In the genomic region with DNA sequence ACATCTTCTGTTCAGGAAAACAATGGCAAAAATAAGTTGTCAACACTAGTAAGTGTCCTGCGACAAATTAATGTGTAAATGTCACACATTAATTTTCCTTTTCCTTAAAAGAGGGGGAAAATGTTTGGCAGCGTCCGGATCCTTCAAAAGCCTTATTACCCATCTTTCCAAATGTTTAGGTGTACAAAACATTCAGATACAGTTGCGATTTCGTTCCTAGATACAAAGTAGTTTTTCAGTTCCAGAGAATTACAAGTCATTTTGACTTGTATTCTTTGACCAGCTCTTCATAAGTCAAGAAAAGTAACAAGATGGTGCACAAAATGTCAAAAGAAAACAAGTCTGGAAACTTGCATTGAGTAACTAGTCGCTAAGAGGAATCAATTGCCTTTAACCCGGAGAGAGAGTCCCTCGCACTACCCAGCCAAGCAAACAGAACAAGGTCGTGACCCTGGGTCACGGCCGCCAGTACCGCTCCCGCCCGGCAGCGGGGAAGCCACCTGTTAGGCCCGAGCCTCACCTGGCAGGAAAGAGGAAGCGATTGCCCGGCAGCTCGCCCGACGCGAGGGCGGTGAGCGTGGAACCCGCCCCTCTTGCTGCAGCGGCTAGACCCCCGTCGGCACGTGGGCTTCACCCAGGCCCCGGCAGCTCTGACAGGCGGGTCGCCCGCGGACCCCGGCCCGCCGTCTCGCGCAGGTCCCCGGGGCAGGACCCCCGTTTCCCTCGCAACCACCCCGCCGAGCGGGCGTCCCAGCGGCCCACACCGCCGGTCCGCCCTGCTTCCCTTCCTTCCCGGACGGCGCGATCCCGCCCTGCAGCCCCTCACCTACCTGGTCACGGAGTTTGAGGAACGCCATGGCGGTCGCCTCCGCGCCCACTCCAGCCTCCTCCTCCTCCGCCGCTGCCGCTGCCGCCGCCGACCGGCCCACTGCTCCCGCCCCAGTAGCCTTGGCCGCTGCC, we compare ENCODE assay signal across 8 cellular contexts.
DNase-seq lines count a peak whose midpoint lies in the region; ATAC-seq, FAIRE-seq and TF ChIP-seq lines count a peak whose summit lies in the region.

No MANE protein-coding gene starts in this region.

- peaks cover 46% of the 10 kb centered on the region for H3K79me2 ChIP-seq in GM12878 (ENCODE audit: control insufficient read depth, insufficient read depth, low read length)

- CTCF ChIA-PET in GM12878 (lab: Yijun Ruan, JAX): interaction anchor here (1.0 kb wide), 1 partner anchor 43 kb away, joined by 3 read pairs; no protein-coding TSS in a partner anchor

- 4% methylated on average over 66 of the region's 70 CpGs for WGBS in GM12878 (ENCODE audit: insufficient coverage, insufficient replicate concordance, low lambda C conversion rate, missing lambda C conversion rate)

- H3K27ac Mint-ChIP-seq in T-helper 1 cell treated with Interleukin-12 subunit alpha and Interleukin-12 subunit beta and Interleukin-4 antibody, amounts not matched to agents 30 μg/mL and 1 μg/mL, for 36 hours: peak overlapping the region; percentile 90

- no peaks in the 10 kb centered on the region for H4K20me1 ChIP-seq in GM12878 (ENCODE audit: control insufficient read depth, insufficient read depth)

- no peaks in the 10 kb centered on the region; the same call in 1 of the 3 replicates for H3K9me3 ChIP-seq in GM12878 (replicated peaks; ENCODE audit: control insufficient read depth, insufficient read depth, low read length)

- H3K4me1 ChIP-seq in GM12878 (ENCODE audit: control insufficient read depth, insufficient read depth, low read length): 0 out of 2 replicates have a peak, but pooled peaks cover 3% of the 10 kb centered on the region

- peak in 1 of 3 experiments; percentile 13; a peak in 1 of 6 replicates for TF ChIP-seq CTCF in GM12878 (IDR thresholded peaks at IDR 0.05 in 2 of 3, conservative IDR thresholded peaks at IDR 0.05 in 1 of 3; ENCODE audit: control insufficient read depth in 2 of 3, extremely low read depth in 1 of 3, insufficient read depth in 1 of 3, low read depth in 3 of 3, low read length in 3 of 3)

- peaks cover 13% of the 10 kb centered on the region for H3K36me3 Mint-ChIP-seq in T-helper 1 cell treated with Interleukin-12 subunit alpha and Interleukin-12 subunit beta and Interleukin-4 antibody, amounts not matched to agents 30 μg/mL and 1 μg/mL, for 36 hours (ENCODE audit: low read depth)

- H3K27ac ChIP-seq in GM12878 (ENCODE audit: control insufficient read depth, insufficient read depth): peak overlapping the region; percentile 78

- in situ Hi-C loops in GM12878 (cut with MboI): no loop called here

- H3K9me3 Mint-ChIP-seq in T-helper 1 cell treated with Interleukin-12 subunit alpha and Interleukin-12 subunit beta and Interleukin-4 antibody, amounts not matched to agents 30 μg/mL and 1 μg/mL, for 36 hours: peaks cover 5% of the 10 kb centered on the region

- peak overlapping the region; percentile 75 for H3K9ac ChIP-seq in GM12878 (ENCODE audit: control insufficient read depth, insufficient read depth, low read length)

- peak overlapping the region; percentile 93 for H3K4me3 Mint-ChIP-seq in T-helper 1 cell treated with Interleukin-12 subunit alpha and Interleukin-12 subunit beta and Interleukin-4 antibody, amounts not matched to agents 30 μg/mL and 1 μg/mL, for 36 hours

- H3K4me3 ChIP-seq in GM12878: peak overlapping the region; percentile 86

- H3K4me1 Mint-ChIP-seq in T-helper 1 cell treated with Interleukin-12 subunit alpha and Interleukin-12 subunit beta and Interleukin-4 antibody, amounts not matched to agents 30 μg/mL and 1 μg/mL, for 36 hours (ENCODE audit: low read depth): peaks cover 21% of the 10 kb centered on the region

- RAD21 ChIA-PET in GM12878 (lab: Charles Lee; ENCODE audit: unreplicated experiment): interaction anchor here (0.5 to 1.0 kb wide), 3 partner anchors 42 to 110 kb away, joined by 3 to 4 read pairs (median 3); no protein-coding TSS in a partner anchor

- TF ChIP-seq EP300 in GM12878 (IDR thresholded peaks at IDR 0.05; ENCODE audit: borderline replicate concordance in 1 of 2, control insufficient read depth in 1 of 2, low read depth in 2 of 2, low read length in 2 of 2): no peak

- H3K36me3 ChIP-seq in GM12878 (ENCODE audit: control insufficient read depth in 2 of 2, insufficient read depth in 2 of 2, low read length in 1 of 2): no peaks in the 10 kb centered on the region

- peak overlapping the region; percentile 92 for H3K4me2 ChIP-seq in GM12878 (ENCODE audit: control insufficient read depth, insufficient read depth)

- POLR2A ChIA-PET in GM12878 (lab: Charles Lee): no interaction called here

- H2AFZ ChIP-seq in GM12878 (ENCODE audit: control insufficient read depth, low read depth, low read length): peak overlapping the region; percentile 81

- TF ChIP-seq POLR2A in GM12878 (IDR thresholded peaks at IDR 0.05; ENCODE audit: low read depth, low read length): peak; percentile 85

- SMC1A ChIA-PET in GM12878 (lab: Charles Lee; ENCODE audit: uncharacterized antibody, unreplicated experiment): interaction anchor here (1.3 kb wide), 1 partner anchor 9 kb away, joined by 3 read pairs; no protein-coding TSS in a partner anchor

- BruUV-seq in GM12878 (replicated peaks; lab: Mats Ljungman, UMichigan): no TSS peak

- intact Hi-C loops in GM12878 (cut with micrococcal nuclease; ENCODE audit: unreplicated experiment): loop anchor here (1.0 to 5.0 kb wide), 3 partner anchors 43 to 653 kb away; partner anchors contain the start of gene RFTN1

- no peaks in the 10 kb centered on the region for H3K27me3 ChIP-seq in GM12878 (replicated peaks in 1 of 2; ENCODE audit: control insufficient read depth in 2 of 2, insufficient read depth in 2 of 2, low read length in 1 of 2)

- peaks cover 18% of the 10 kb centered on the region for H3K27me3 Mint-ChIP-seq in T-helper 1 cell treated with Interleukin-12 subunit alpha and Interleukin-12 subunit beta and Interleukin-4 antibody, amounts not matched to agents 30 μg/mL and 1 μg/mL, for 36 hours (ENCODE audit: low read depth)

- DNase-seq in EL (peak; percentile 11), HT-29 (ENCODE audit: low spot score) (peak; percentile 72), GM12878 (ENCODE audit: low read depth, low spot score) (peak; percentile 26), islet precursor cell (peak; percentile 85), GOT3 (lab: John Stamatoyannopoulos, UW) (no peak)
- peak; percentile 20 to 38 for DNase-seq in stimulated activated CD4-positive, alpha-beta T cell treated with anti-CD3 and anti-CD28 coated beads, Interleukin-15, amount 100 ng/mL, for 1 hour (ENCODE audit: low read depth in 1 of 2, low spot score in 1 of 2)

- no peak for TF ChIP-seq RAD21 in GM12878 (IDR thresholded peaks at IDR 0.05; ENCODE audit: insufficient read depth, low read depth, low read length)

- ATAC-seq in GM21367 (IDR thresholded peaks at IDR 0.05; ENCODE audit: unreplicated experiment) (peak; percentile 66), GM12878 (peak; percentile 77)

- FAIRE-seq in GM12878 (lab: Jason Lieb, UNC): no peak

TF ChIP-seq in GM12878, 131 proteins besides CTCF, POLR2A, EP300 and RAD21 (continues in another document):
- TF ChIP-seq POLR2AphosphoS2 (IDR thresholded peaks at IDR 0.05; ENCODE audit: low read depth, low read length) (no peak), CREB1 (IDR thresholded peaks at IDR 0.05; ENCODE audit: low read depth) (0 out of 2 replicates have a peak, but pooled peaks have one; percentile 33), GABPA (IDR thresholded peaks at IDR 0.05; ENCODE audit: low read depth) (peak; percentile 55; the same call in 1 of the 2 replicates), E2F4 (IDR thresholded peaks at IDR 0.05; ENCODE audit: low read depth, low read length) (no peak; the same call in 1 of the 2 replicates), GATAD2B (conservative IDR thresholded peaks at IDR 0.05; ENCODE audit: low read depth) (peak; percentile 86), HDGF (IDR thresholded peaks at IDR 0.05) (no peak), IKZF2 (IDR thresholded peaks at IDR 0.05) (0 out of 4 replicates have a peak, but pooled peaks of 1 of the 2 experiments have one; percentile 15), PAX5 (IDR thresholded peaks at IDR 0.05; ENCODE audit: borderline replicate concordance, low read depth, low read length) (0 out of 2 replicates have a peak, but pooled peaks have one; percentile 59), MLLT1 (IDR thresholded peaks at IDR 0.05) (no peak), LARP7 (IDR thresholded peaks at IDR 0.05) (peak; percentile 64; the same call in 1 of the 2 replicates)
